17 cellular contexts compared by ENCODE assay signal in the genomic region with DNA sequence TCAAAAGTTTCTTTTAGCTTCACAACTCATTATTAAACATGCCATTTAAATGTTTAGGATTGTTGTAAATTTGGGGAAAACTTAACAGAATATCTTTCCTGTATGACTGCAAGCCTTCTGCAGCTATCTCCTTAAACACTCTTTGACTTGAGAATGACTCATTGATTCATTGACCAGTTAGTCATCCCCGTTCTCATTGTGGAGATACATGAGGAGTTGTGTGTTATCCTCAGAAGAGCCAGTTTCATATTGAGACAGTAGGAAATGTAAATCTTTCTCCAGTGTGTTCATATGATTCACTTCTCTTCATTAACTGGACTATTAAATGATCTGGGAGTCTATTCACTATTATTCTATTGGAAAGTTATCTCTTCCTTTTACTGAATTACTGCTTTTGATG.
DNase-seq lines count a peak whose midpoint lies in the region; ATAC-seq and TF ChIP-seq lines count a peak whose summit lies in the region.
"Had no signal": no experiment of that assay in that cellular context is flagged by ENCODE, and none has a peak within 500 bp of the region (broad histone marks: within the 10 kb centered on the region; RNA-seq: fewer than 3 reads in every experiment).

No MANE protein-coding gene starts in this region.

- H3K36me3 ChIP-seq in fibroblast of lung (ENCODE audit: control insufficient read depth, insufficient read depth, low read length) (no peaks in the 10 kb centered on the region), right lobe of liver (no peaks in the 10 kb centered on the region)
- H3K36me3 ChIP-seq: ascending aorta, prostate gland, WERI-Rb-1 had no signal

- no peak for TF ChIP-seq CTCF in fibroblast of lung (conservative IDR thresholded peaks at IDR 0.05 in 1 of 2, IDR thresholded peaks at IDR 0.05 in 1 of 2; ENCODE audit: low read depth in 1 of 2, low read length in 2 of 2)
- TF ChIP-seq CTCF in right lobe of liver (IDR thresholded peaks at IDR 0.05) = no peak

- H4K20me1 ChIP-seq in fibroblast of lung (ENCODE audit: control insufficient read depth, extremely low read depth, insufficient read depth, low read length) = no peaks in the 10 kb centered on the region

- H3K9me3 ChIP-seq in fibroblast of lung (ENCODE audit: control insufficient read depth, insufficient read depth, low read depth, low read length) = no peaks in the 10 kb centered on the region
- H3K9me3 ChIP-seq in right lobe of liver = no peaks in the 10 kb centered on the region
- H3K9me3 ChIP-seq: ascending aorta, mucosa of descending colon, prostate gland had no signal

- H3K27ac ChIP-seq in fibroblast of lung (ENCODE audit: insufficient read depth, low read length) (no peak overlapping the region), right lobe of liver (no peak overlapping the region)
- H3K27ac ChIP-seq: ascending aorta, prostate gland, WERI-Rb-1 had no signal

- 78% methylated on average over 1 of the region's 1 CpG for WGBS in right lobe of liver (ENCODE audit: insufficient coverage, low coverage, low lambda C conversion rate, missing lambda C conversion rate)

- H3K27me3 ChIP-seq in fibroblast of lung (ENCODE audit: control insufficient read depth, insufficient read depth, low read length) = no peaks in the 10 kb centered on the region
- H3K27me3 ChIP-seq in right lobe of liver = no peaks in the 10 kb centered on the region
- H3K27me3 ChIP-seq: ascending aorta had no signal

- H3K4me2 ChIP-seq in fibroblast of lung (ENCODE audit: extremely low read depth, insufficient read depth, low read length) = no peak overlapping the region

- ATAC-seq in right lobe of liver = no peak
- ATAC-seq: HepG2, mucosa of descending colon had no signal

- peaks cover 4% of the 10 kb centered on the region for H3K4me1 ChIP-seq in fibroblast of lung (ENCODE audit: control insufficient read depth, extremely low read depth, insufficient read depth, low read length)
- no peaks in the 10 kb centered on the region for H3K4me1 ChIP-seq in right lobe of liver
- H3K4me1 ChIP-seq: ascending aorta, prostate gland had no signal

- DNase-seq in A172 (ENCODE audit: low spot score) (peak; percentile 84), GM03348 (ENCODE audit: low spot score) (peak; percentile 60), RPMI7951 (ENCODE audit: low read depth) (peak; percentile 56), fibroblast of lung (ENCODE audit: low read depth in 2 of 2) (peak; percentile 72 to 86), RPMI8226 (no peak), right lobe of liver (no peak), retina (no peak), middle frontal gyrus (ENCODE audit: extremely low spot score, low spot score) (no peak)
- DNase-seq: mucosa of descending colon; NCI-H1694; NCI-H82; stimulated activated CD4-positive, alpha-beta T cell treated with anti-CD3 and anti-CD28 coated beads, Interleukin-2, amount 100 ng/mL, for 48 hours; stimulated activated naive CD4-positive, alpha-beta T cell; WERI-Rb-1 had no signal

- intact Hi-C loops in right lobe of liver (cut with DNase I) = no loop called here

- no peak overlapping the region for H3K9ac ChIP-seq in fibroblast of lung (ENCODE audit: insufficient read depth, low read length)

- H2AFZ ChIP-seq in fibroblast of lung (ENCODE audit: low read length) = no peak overlapping the region

- no peak for TF ChIP-seq POLR2A in right lobe of liver (IDR thresholded peaks at IDR 0.05)

- H3K4me3 ChIP-seq in fibroblast of lung (replicated peaks in 1 of 4; ENCODE audit: control extremely low read depth in 1 of 4, insufficient read depth in 1 of 4, low read depth in 3 of 4, low read length in 4 of 4) (no peak overlapping the region), right lobe of liver (no peak overlapping the region)
- H3K4me3 ChIP-seq: ascending aorta, mucosa of descending colon, prostate gland had no signal

- no peaks in the 10 kb centered on the region for H3K79me2 ChIP-seq in fibroblast of lung (ENCODE audit: control insufficient read depth, insufficient read depth, low read length)

Comparison
In these comparisons a context has a peak if more than half of its experiments do, and no peak if none do; other contexts are left out.
1. DNase-seq: peak in A172 (single experiment), GM03348 (single experiment), RPMI7951 (single experiment) and fibroblast of lung (2 of 2); none in RPMI8226 (single experiment), right lobe of liver (0 of 3), retina (single experiment) and middle frontal gyrus (single experiment).